Comparison of ENCODE assay signal across 39 cellular contexts in genomic region chr6:77609106-77609505, GRCh38. TPM values are rescaled to one million over a fixed set of nuclear protein-coding genes. Genes with fewer than 3 reads are reported as not detected.
"Had no signal": no experiment of that assay in that cellular context is flagged by ENCODE, and none has a peak within 500 bp of the region (broad histone marks: within the 10 kb centered on the region; RNA-seq: fewer than 3 reads in every experiment).

No MANE protein-coding gene starts in this region.

- H3K36me3 ChIP-seq: MG63 had no signal

- H3K9me3 ChIP-seq: MG63 had no signal

- DNase-seq: Karpas-422, Kasumi-1, MG63, MM.1S, MV-4-11, NCI-H1048, NCI-H1092, NCI-H1092 treated with DMSO at 0.1 percent for 48 hours, NCI-H1105, NCI-H1105 treated with DMSO at 0.1 percent for 48 hours, NCI-H1417, NCI-H1417 treated with DMSO at 0.1 percent for 48 hours, NCI-H1436, NCI-H1436 treated with DMSO at 0.1 percent for 48 hours, NCI-H146, NCI-H1694, NCI-H1694 treated with DMSO at 0.1 percent for 48 hours, NCI-H187, NCI-H187 treated with DMSO at 0.1 percent for 48 hours, NCI-H1930, NCI-H2029, NCI-H2029 treated with DMSO at 0.1 percent for 48 hours, NCI-H2081, NCI-H2081 treated with DMSO at 0.1 percent for 48 hours, NCI-H2107, NCI-H2171, NCI-H2171 treated with DMSO at 0.1 percent for 48 hours, NCI-H2227 treated with DMSO at 0.1 percent for 48 hours, NCI-H226, NCI-H345, NCI-H446, NCI-H446 treated with DMSO at 0.1 percent for 48 hours, NCI-H510A, NCI-H510A treated with DMSO at 0.1 percent for 48 hours had no signal

- H3K27ac ChIP-seq: KMS-11 had no signal

- H3K27me3 ChIP-seq: MG63 had no signal

- H3K4me2 ChIP-seq: KMS-11 had no signal

- H3K4me3 ChIP-seq: MG63 had no signal

RNA-seq across cellular contexts. Expression of gene MEI4, which starts 43.7 kb away (rescaled TPM):
- total RNA-seq: LHCN-M2, M059J, MCF 10A, NCI-H460 had no signal
